8 cellular contexts compared by ENCODE assay signal in genomic region chr10:92756233-92757065, GRCh38.
A peak's percentile ranks its signal among the peaks of the same experiment; 100 is the strongest.
DNase-seq lines count a peak whose midpoint lies in the region; ATAC-seq and TF ChIP-seq lines count a peak whose summit lies in the region.

No MANE protein-coding gene starts in this region.

- WGBS in GM23248 (ENCODE audit: low coverage in 1 of 2, low lambda C conversion rate in 2 of 2, missing lambda C conversion rate in 2 of 2), 2 experiments: 82 to 84% methylated on average over 9 of the region's 9 CpGs

- H3K36me3 ChIP-seq in GM23248 (ENCODE audit: low read depth): no peaks in the 10 kb centered on the region
- H3K36me3 ChIP-seq in KMS-11 (ENCODE audit: insufficient read depth): no peaks in the 10 kb centered on the region
- no peaks in the 10 kb centered on the region for H3K36me3 ChIP-seq in colonic mucosa
- no peaks in the 10 kb centered on the region for H3K36me3 ChIP-seq in HAP-1 (replicated peaks)

- intact Hi-C loops in colonic mucosa (cut with DNase I): no loop called here

- H4K20me1 ChIP-seq in GM23248 (ENCODE audit: insufficient read depth) (no peaks in the 10 kb centered on the region), KMS-11 (ENCODE audit: insufficient read depth) (no peaks in the 10 kb centered on the region)

- H3K9ac ChIP-seq in GM23248 (no peak overlapping the region), KMS-11 (peak overlapping the region; percentile 75), colonic mucosa (ENCODE audit: low read depth in 2 of 2, low read length in 2 of 2) (no peak overlapping the region)

- no peak for TF ChIP-seq CTCF in KMS-11 (conservative IDR thresholded peaks at IDR 0.05; ENCODE audit: low read depth, low read length)
- TF ChIP-seq CTCF in colonic mucosa (IDR thresholded peaks at IDR 0.05): no peak

- no peaks in the 10 kb centered on the region for H3K9me3 ChIP-seq in GM23248 (ENCODE audit: low read depth)
- no peaks in the 10 kb centered on the region for H3K9me3 ChIP-seq in colonic mucosa
- no peaks in the 10 kb centered on the region for H3K9me3 ChIP-seq in HAP-1

- H2AFZ ChIP-seq in GM23248: peak overlapping the region; percentile 49
- peak overlapping the region; percentile 53 for H2AFZ ChIP-seq in KMS-11 (ENCODE audit: low read depth)

- H3K4me1 ChIP-seq in GM23248 (ENCODE audit: insufficient read depth) (peaks cover 20% of the 10 kb centered on the region; the same call in 1 of the 2 replicates), KMS-11 (ENCODE audit: low read depth, poor library complexity, severe bottlenecking) (peaks cover 58% of the 10 kb centered on the region), colonic mucosa (peaks cover 7% of the 10 kb centered on the region), HAP-1 (peaks cover 2% of the 10 kb centered on the region)

- peaks cover under 1% of the 10 kb centered on the region; the same call in 1 of the 2 replicates for H3F3A ChIP-seq in GM23248 (ENCODE audit: insufficient read depth)

- H3K4me2 ChIP-seq in GM23248 (ENCODE audit: unreplicated experiment) (no peak overlapping the region), KMS-11 (peak overlapping the region; percentile 93)

- in situ Hi-C loops in GM23248 (cut with MboI): no loop called here
- in situ Hi-C loops in HAP-1 (cut with MboI; ENCODE audit: low sequenced_read_pairs): no loop called here

- no peaks in the 10 kb centered on the region for H3K9me2 ChIP-seq in GM23248 (ENCODE audit: insufficient read depth)

- no peaks in the 10 kb centered on the region for H3K79me2 ChIP-seq in GM23248 (ENCODE audit: insufficient read depth)
- no peaks in the 10 kb centered on the region for H3K79me2 ChIP-seq in KMS-11 (ENCODE audit: insufficient read depth, low read depth)

- H3K4me3 ChIP-seq in GM23248: no peak overlapping the region
- H3K4me3 ChIP-seq in KMS-11 (IDR thresholded peaks at IDR 0.05; ENCODE audit: insufficient read depth, low read depth, low read length): no peak overlapping the region
- H3K4me3 ChIP-seq in colonic mucosa: no peak overlapping the region
- no peak overlapping the region for H3K4me3 ChIP-seq in HAP-1

- no peak overlapping the region for H3K27ac ChIP-seq in GM23248
- peak overlapping the region; percentile 93 for H3K27ac ChIP-seq in KMS-11
- H3K27ac ChIP-seq in colonic mucosa: peak overlapping the region; percentile 48

- H3K27me3 ChIP-seq in GM23248 (replicated peaks; ENCODE audit: insufficient read depth): no peaks in the 10 kb centered on the region
- no peaks in the 10 kb centered on the region for H3K27me3 ChIP-seq in KMS-11 (ENCODE audit: insufficient read depth, low read depth)
- H3K27me3 ChIP-seq in colonic mucosa: no peaks in the 10 kb centered on the region
- H3K27me3 ChIP-seq in HAP-1 (ENCODE audit: low read depth): no peaks in the 10 kb centered on the region

- ATAC-seq in GM18511 (IDR thresholded peaks at IDR 0.05; ENCODE audit: unreplicated experiment): peak; percentile 92

- DNase-seq in GM23248 (no peak), colonic mucosa (no peak), pulmonary artery endothelial cell (ENCODE audit: low read depth, low spot score) (peak; percentile 93), HAP-1 (ENCODE audit: low spot score in 2 of 2) (no peak), iPS-NIHi7 (ENCODE audit: extremely low spot score) (no peak)
- DNase-seq in activated CD8-positive, alpha-beta memory T cell treated with anti-CD3 and anti-CD28 coated beads for 24 hours: no peak
